In the genomic region with DNA sequence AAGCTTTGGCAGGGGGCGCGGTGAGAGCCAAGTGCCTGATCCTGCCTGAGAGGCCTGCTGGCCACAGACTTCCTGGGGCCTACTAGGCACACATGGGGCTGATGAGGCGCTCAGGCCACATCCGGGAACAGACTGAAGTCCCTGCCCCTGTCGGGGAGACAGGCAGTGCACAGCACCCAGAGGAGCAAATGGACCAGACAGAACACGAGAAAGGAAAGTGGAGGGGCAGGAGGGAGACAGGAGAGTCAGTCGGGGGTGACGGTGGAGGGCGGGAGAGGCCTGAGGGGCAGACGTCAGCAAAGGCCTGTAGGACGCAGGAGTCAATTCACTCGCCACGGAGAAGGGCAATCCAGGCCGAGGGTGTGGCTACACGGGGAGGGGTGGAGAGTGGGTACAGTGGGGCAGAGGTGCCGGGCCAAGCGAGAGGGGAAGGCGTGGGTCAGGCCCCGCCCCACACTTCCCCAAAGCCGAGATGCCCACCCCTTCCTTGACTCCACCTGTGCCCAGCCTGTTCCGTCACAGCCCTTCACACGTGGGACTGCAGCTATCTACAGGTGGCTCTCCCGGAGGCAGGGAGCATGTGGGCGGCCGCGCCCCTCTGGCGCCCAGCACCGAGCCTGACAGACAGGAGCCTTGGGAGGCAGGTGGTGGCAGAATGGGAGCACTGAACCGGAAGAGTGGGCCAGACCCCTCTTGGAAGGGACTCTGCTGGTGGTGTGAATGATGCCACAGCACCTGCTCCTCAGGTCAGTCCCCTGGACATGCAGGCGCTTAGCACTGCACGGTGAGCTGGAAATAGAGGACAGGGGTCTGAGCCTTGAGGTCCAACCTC, we compare ENCODE assay signal across 9 cellular contexts. TPM values are rescaled to one million over a fixed set of nuclear protein-coding genes. Genes with fewer than 3 reads are reported as not detected.
DNase-seq lines count a peak whose midpoint lies in the region; ATAC-seq and TF ChIP-seq lines count a peak whose summit lies in the region.
"Had no signal": no experiment of that assay in that cellular context is flagged by ENCODE, and none has a peak within 500 bp of the region (broad histone marks: within the 10 kb centered on the region; RNA-seq: fewer than 3 reads in every experiment).

No MANE protein-coding gene starts in this region.

- H3K9me3 Mint-ChIP-seq in Calu3 (ENCODE audit: low read depth, unreplicated experiment): no peaks in the 10 kb centered on the region

- no peak overlapping the region for H2AFZ ChIP-seq in neuronal stem cell (ENCODE audit: low read length)

- H3K18ac ChIP-seq in neuronal stem cell (ENCODE audit: low read length): no peak overlapping the region

- DNase-seq in Calu3: no peak
- no peak for DNase-seq in RWPE1 (ENCODE audit: low spot score)
- peak; percentile 73 for DNase-seq in colonic mucosa
- no peak for DNase-seq in neuronal stem cell (ENCODE audit: low spot score)
- no peak for DNase-seq in WERI-Rb-1
- DNase-seq in GM03348 (ENCODE audit: low spot score): no peak
- DNase-seq: NCI-H510A had no signal

- no peak overlapping the region for H2BK120ac ChIP-seq in neuronal stem cell (ENCODE audit: low read depth, low read length)

- no peak overlapping the region for H2AK5ac ChIP-seq in neuronal stem cell (ENCODE audit: low read depth, low read length)

- no peak overlapping the region for H3K4me3 Mint-ChIP-seq in Calu3 (ENCODE audit: low read depth, unreplicated experiment)

- H3K27me3 ChIP-seq in colonic mucosa (no peaks in the 10 kb centered on the region), neuronal stem cell (ENCODE audit: control insufficient read depth in 3 of 3, insufficient read depth in 3 of 3, low read depth in 1 of 3, low read length in 3 of 3) (no peaks in the 10 kb centered on the region), WERI-Rb-1 (ENCODE audit: insufficient read depth, low read depth, severe bottlenecking) (no peaks in the 10 kb centered on the region)

- H3K27me3 Mint-ChIP-seq in Calu3 (ENCODE audit: unreplicated experiment): no peaks in the 10 kb centered on the region

- no peak overlapping the region for H3K4ac ChIP-seq in neuronal stem cell (ENCODE audit: low read length)

- peak overlapping the region; percentile 39 for H2BK15ac ChIP-seq in neuronal stem cell (ENCODE audit: low read length)

- no CpG with 5 or more reads among the region's 31 CpGs for whole genome bisulfite sequencing in neuronal stem cell (ENCODE audit: extremely low coverage in 2 of 2, insufficient read length in 2 of 2, insufficient replicate concordance in 1 of 2), 2 donors

- no peak overlapping the region for H3K4me2 ChIP-seq in neuronal stem cell (ENCODE audit: insufficient read depth, low read length, poor library complexity, severe bottlenecking)

- H3K79me1 ChIP-seq in neuronal stem cell (ENCODE audit: low read depth, low read length): peaks cover 11% of the 10 kb centered on the region

- H3K4me3 ChIP-seq in colonic mucosa (no peak overlapping the region), neuronal stem cell (ENCODE audit: low read length in 2 of 2) (no peak overlapping the region), WERI-Rb-1 (ENCODE audit: low read depth, low read length) (no peak overlapping the region)

- peak overlapping the region; percentile 44 to 59 for H3K9ac ChIP-seq in colonic mucosa (ENCODE audit: low read depth in 2 of 2, low read length in 2 of 2)
- peak overlapping the region; percentile 70 for H3K9ac ChIP-seq in neuronal stem cell (ENCODE audit: low read depth, low read length, poor library complexity)

- peak overlapping the region; percentile 92 for H3K27ac ChIP-seq in RWPE1
- H3K27ac ChIP-seq in colonic mucosa: peak overlapping the region; percentile 17
- no peak overlapping the region for H3K27ac ChIP-seq in neuronal stem cell (replicated peaks; ENCODE audit: low read length)
- H3K27ac ChIP-seq in WERI-Rb-1: no peak overlapping the region

- POLR2A ChIA-PET in RWPE1 (lab: Yijun Ruan, JAX; ENCODE audit: low non-redundant PET): no interaction called here

- no peak for TF ChIP-seq CTCF in Calu3 (IDR thresholded peaks at IDR 0.05; ENCODE audit: unreplicated experiment)
- TF ChIP-seq CTCF in RWPE1 (conservative IDR thresholded peaks at IDR 0.05; ENCODE audit: low read depth): no peak
- no peak for TF ChIP-seq CTCF in colonic mucosa (IDR thresholded peaks at IDR 0.05)
- TF ChIP-seq CTCF in WERI-Rb-1 (IDR thresholded peaks at IDR 0.05; ENCODE audit: low read depth, low read length): no peak

- peak overlapping the region; percentile 26 for H3K27ac Mint-ChIP-seq in Calu3 (ENCODE audit: unreplicated experiment)

- intact Hi-C loops in Calu3 (cut with micrococcal nuclease; ENCODE audit: unreplicated experiment): no loop called here
- intact Hi-C loops in colonic mucosa (cut with DNase I): no loop called here

- peak overlapping the region; percentile 34 for H3K23ac ChIP-seq in neuronal stem cell (ENCODE audit: low read depth, low read length, poor library complexity)

- ATAC-seq in HG02763 (IDR thresholded peaks at IDR 0.05; ENCODE audit: unreplicated experiment): no peak
- no peak for ATAC-seq in HG02571 (IDR thresholded peaks at IDR 0.05; ENCODE audit: unreplicated experiment)

- H2BK12ac ChIP-seq in neuronal stem cell (ENCODE audit: low read length): no peak overlapping the region

- no peak overlapping the region for H4K91ac ChIP-seq in neuronal stem cell (ENCODE audit: low read depth, low read length, poor library complexity)

- peaks cover 57% of the 10 kb centered on the region for H3K36me3 Mint-ChIP-seq in Calu3 (ENCODE audit: insufficient read depth, unreplicated experiment)

- H4K8ac ChIP-seq in neuronal stem cell (ENCODE audit: low read depth, low read length): no peak overlapping the region

- H3K4me1 ChIP-seq in colonic mucosa (no peaks in the 10 kb centered on the region), neuronal stem cell (ENCODE audit: control insufficient read depth in 2 of 2, insufficient read depth in 1 of 2, low read depth in 1 of 2, low read length in 2 of 2) (no peaks in the 10 kb centered on the region)

- H3K36me3 ChIP-seq in colonic mucosa: peaks cover 37% of the 10 kb centered on the region
- H3K36me3 ChIP-seq in neuronal stem cell (replicated peaks in 1 of 2; ENCODE audit: control insufficient read depth in 2 of 2, insufficient read depth in 2 of 2, low read length in 2 of 2): peaks cover 82 to 96% of the 10 kb centered on the region in 2 donors
- H3K36me3 ChIP-seq in WERI-Rb-1: peaks cover 96% of the 10 kb centered on the region

- H3K4me1 Mint-ChIP-seq in Calu3 (ENCODE audit: low read depth, unreplicated experiment): no peaks in the 10 kb centered on the region

- peak overlapping the region; percentile 39 for H2BK5ac ChIP-seq in neuronal stem cell (ENCODE audit: low read length)

- CTCF ChIA-PET in Calu3 (lab: Charles Lee): no interaction called here
- CTCF ChIA-PET in RWPE1 (lab: Yijun Ruan, JAX): interaction anchor here (0.5 kb wide), 1 partner anchor 87 kb away, joined by 3 read pairs; no protein-coding TSS in a partner anchor

- BruUV-seq in Calu3 (replicated peaks; lab: Mats Ljungman, UMichigan): no TSS peak

- no peaks in the 10 kb centered on the region for H3K9me3 ChIP-seq in colonic mucosa
- H3K9me3 ChIP-seq in neuronal stem cell (replicated peaks in 1 of 2; ENCODE audit: control insufficient read depth in 2 of 2, insufficient read depth in 1 of 2, low read depth in 1 of 2, low read length in 2 of 2): peaks cover 0 to 3% of the 10 kb centered on the region in 2 donors
- H3K9me3 ChIP-seq in WERI-Rb-1 (ENCODE audit: severe bottlenecking): no peaks in the 10 kb centered on the region

- H3K14ac ChIP-seq in neuronal stem cell (ENCODE audit: low read length): no peak overlapping the region

RNA-seq across cellular contexts. Expression of gene NOP14, which starts 20.5 kb away (rescaled TPM):
- total RNA-seq in Calu3 (2022) (29.1 and 29.4 TPM in 2 replicates), colonic mucosa (10 to 100 TPM; 16.5 to 40.4 TPM)
- polyA plus RNA-seq in neuronal stem cell (2013, experiment 1 of 2): 21.4 TPM
- polyA plus RNA-seq in neuronal stem cell (2013, experiment 2 of 2): 21.1 TPM

RNA-seq across cellular contexts. Expression of gene GRK4, which starts 20.6 kb away (rescaled TPM):
- total RNA-seq in Calu3 (2022): 0.80 and 1.1 TPM in 2 replicates
- 1 to 10 TPM in 1 of 2 donors, under 1 TPM in 1; 0.77 to 1.7 TPM for total RNA-seq in colonic mucosa
- 4.2 TPM for polyA plus RNA-seq in neuronal stem cell (2013, experiment 1 of 2)
- 3.7 TPM for polyA plus RNA-seq in neuronal stem cell (2013, experiment 2 of 2)

Comparison
In these comparisons a context has a peak if more than half of its experiments do, and no peak if none do; other contexts are left out.
1. H3K27ac ChIP-seq: peak in RWPE1 (single experiment) and colonic mucosa (single experiment); none in neuronal stem cell (single experiment) and WERI-Rb-1 (single experiment).